In the genomic region with DNA sequence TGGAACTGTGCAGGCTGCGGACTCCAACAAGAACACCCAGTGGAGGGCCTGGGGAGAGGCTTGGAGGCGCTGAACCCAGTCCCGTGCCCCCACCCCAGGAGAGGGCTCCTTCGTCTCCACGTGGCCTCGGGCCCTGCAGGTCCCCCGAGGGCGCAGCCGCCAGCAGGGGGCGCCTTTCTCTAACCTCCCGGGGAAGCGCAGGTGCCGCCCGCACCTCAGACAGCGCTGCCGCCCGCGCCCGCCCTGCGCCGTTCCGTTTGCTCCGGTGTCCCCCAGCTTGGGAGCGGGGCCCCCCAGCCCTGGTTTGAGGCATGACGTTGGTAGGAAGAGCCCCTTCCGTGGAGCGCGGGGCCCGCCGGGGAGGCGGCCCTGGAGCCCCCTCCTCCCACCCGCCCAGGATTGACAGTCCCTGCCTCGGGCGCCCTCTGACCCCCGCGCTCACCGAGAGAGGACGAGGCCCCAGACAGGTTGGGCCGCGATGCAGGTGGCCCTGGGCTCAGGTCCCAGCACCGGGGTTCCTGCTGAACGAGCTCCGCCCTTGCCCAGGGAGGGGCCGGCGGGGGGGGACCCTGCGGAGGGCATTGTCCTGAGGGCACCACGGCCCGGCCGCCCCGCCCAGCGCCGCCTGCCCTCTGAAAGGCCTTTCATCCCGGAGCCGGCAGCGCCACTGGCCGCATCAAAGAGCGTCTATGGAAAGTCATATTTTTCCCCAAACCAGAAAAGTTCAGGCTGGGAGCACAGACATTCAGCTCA, we compare ENCODE assay signal across 1 cellular context.
TF ChIP-seq lines count a peak whose summit lies in the region.

No MANE protein-coding gene starts in this region.

TF ChIP-seq in GM23338, 12 proteins besides CTCF, POLR2A, EP300 and RAD21 (continued from another document):
- TF ChIP-seq, protein P1, sequence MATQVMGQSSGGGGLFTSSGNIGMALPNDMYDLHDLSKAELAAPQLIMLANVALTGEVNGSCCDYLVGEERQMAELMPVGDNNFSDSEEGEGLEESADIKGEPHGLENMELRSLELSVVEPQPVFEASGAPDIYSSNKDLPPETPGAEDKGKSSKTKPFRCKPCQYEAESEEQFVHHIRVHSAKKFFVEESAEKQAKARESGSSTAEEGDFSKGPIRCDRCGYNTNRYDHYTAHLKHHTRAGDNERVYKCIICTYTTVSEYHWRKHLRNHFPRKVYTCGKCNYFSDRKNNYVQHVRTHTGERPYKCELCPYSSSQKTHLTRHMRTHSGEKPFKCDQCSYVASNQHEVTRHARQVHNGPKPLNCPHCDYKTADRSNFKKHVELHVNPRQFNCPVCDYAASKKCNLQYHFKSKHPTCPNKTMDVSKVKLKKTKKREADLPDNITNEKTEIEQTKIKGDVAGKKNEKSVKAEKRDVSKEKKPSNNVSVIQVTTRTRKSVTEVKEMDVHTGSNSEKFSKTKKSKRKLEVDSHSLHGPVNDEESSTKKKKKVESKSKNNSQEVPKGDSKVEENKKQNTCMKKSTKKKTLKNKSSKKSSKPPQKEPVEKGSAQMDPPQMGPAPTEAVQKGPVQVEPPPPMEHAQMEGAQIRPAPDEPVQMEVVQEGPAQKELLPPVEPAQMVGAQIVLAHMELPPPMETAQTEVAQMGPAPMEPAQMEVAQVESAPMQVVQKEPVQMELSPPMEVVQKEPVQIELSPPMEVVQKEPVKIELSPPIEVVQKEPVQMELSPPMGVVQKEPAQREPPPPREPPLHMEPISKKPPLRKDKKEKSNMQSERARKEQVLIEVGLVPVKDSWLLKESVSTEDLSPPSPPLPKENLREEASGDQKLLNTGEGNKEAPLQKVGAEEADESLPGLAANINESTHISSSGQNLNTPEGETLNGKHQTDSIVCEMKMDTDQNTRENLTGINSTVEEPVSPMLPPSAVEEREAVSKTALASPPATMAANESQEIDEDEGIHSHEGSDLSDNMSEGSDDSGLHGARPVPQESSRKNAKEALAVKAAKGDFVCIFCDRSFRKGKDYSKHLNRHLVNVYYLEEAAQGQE (IDR thresholded peaks at IDR 0.05; ENCODE audit: unreplicated experiment), result no peak
- no peak for TF ChIP-seq CREB1 (CRISPR knock-in tag; IDR thresholded peaks at IDR 0.05; ENCODE audit: low read depth)
- no peak for TF ChIP-seq JUNB (IDR thresholded peaks at IDR 0.05; ENCODE audit: unreplicated experiment)
- TF ChIP-seq, protein P2, sequence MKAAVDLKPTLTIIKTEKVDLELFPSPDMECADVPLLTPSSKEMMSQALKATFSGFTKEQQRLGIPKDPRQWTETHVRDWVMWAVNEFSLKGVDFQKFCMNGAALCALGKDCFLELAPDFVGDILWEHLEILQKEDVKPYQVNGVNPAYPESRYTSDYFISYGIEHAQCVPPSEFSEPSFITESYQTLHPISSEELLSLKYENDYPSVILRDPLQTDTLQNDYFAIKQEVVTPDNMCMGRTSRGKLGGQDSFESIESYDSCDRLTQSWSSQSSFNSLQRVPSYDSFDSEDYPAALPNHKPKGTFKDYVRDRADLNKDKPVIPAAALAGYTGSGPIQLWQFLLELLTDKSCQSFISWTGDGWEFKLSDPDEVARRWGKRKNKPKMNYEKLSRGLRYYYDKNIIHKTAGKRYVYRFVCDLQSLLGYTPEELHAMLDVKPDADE (IDR thresholded peaks at IDR 0.05), result no peak
- TF ChIP-seq STAT1 (IDR thresholded peaks at IDR 0.05; ENCODE audit: unreplicated experiment), result no peak
- no peak for TF ChIP-seq EZH2phosphoT487 (IDR thresholded peaks at IDR 0.05; ENCODE audit: unreplicated experiment)
